ENCODE assay signal across 12 cellular contexts in the genomic region with DNA sequence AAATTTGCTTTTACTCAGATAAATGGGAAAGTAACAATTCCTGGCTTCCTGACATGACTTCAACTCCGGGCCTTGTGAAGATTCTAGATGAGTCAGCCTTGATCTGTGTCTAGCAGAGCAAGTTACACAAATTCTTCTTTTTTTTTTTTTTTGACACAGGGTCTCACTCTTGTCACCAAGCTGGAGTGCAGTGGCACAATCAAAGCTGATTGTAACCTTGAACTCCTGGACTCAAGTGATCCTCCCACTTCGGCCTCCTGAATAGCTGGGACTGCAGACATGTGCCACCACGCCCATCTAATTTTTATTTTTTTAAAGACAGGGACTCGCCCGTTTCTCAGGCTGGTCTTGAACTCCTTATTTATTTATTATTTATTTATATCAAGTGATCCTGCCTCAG. TPM values are rescaled to one million over a fixed set of nuclear protein-coding genes. Genes with fewer than 3 reads are reported as not detected.
DNase-seq lines count a peak whose midpoint lies in the region; ATAC-seq, FAIRE-seq and TF ChIP-seq lines count a peak whose summit lies in the region.
"Had no signal": no experiment of that assay in that cellular context is flagged by ENCODE, and none has a peak within 500 bp of the region (broad histone marks: within the 10 kb centered on the region; RNA-seq: fewer than 3 reads in every experiment).

No MANE protein-coding gene starts in this region.

- no peaks in the 10 kb centered on the region for H3K9me1 ChIP-seq in keratinocyte (ENCODE audit: control insufficient read depth, extremely low read depth, insufficient read depth, low read length)

- H3K27me3 ChIP-seq in brain microvascular endothelial cell (replicated peaks), result no peaks in the 10 kb centered on the region
- H3K27me3 ChIP-seq in keratinocyte (ENCODE audit: control insufficient read depth, extremely low read depth, insufficient read depth, low read length), result no peaks in the 10 kb centered on the region

- peak overlapping the region; percentile 30 for H2AFZ ChIP-seq in keratinocyte (ENCODE audit: control insufficient read depth, low read length)

- no peak for TF ChIP-seq POLR2A in A549 (IDR thresholded peaks at IDR 0.05; ENCODE audit: low read length)

- dilution Hi-C loops in keratinocyte (cut with MboI; ENCODE audit: extremely low pct_ligation_motif_present, low sequenced_read_pairs), result no loop called here

- H4K20me1 ChIP-seq in keratinocyte (ENCODE audit: control insufficient read depth, extremely low read depth, insufficient read depth, low read length), result no peaks in the 10 kb centered on the region

- FAIRE-seq in A549 (lab: Jason Lieb, UNC) (no peak), keratinocyte (lab: Jason Lieb, UNC) (peak; percentile 59)

- peak overlapping the region; percentile 55 for H3K4me2 ChIP-seq in A549
- no peak overlapping the region for H3K4me2 ChIP-seq in keratinocyte (ENCODE audit: control insufficient read depth, extremely low read depth, insufficient read depth, low read depth, low read length)

- no peak for DNase-seq in A549 (ENCODE audit: low read depth in 1 of 2, low spot score in 1 of 2)
- DNase-seq in LoVo (ENCODE audit: low spot score), result peak; percentile 11
- peak; percentile 43 for DNase-seq in brain microvascular endothelial cell
- no peak for DNase-seq in keratinocyte (ENCODE audit: low read depth, low spot score)
- DNase-seq in mesenteric fat pad (ENCODE audit: low spot score), result no peak
- no peak for DNase-seq in DMS 273 treated with DMSO at 0.1 percent for 48 hours (lab: John Stamatoyannopoulos, UW)
- no peak for DNase-seq in nucleus accumbens (lab: John Stamatoyannopoulos, UW)
- DNase-seq: activated CD8-positive, alpha-beta memory T cell treated with anti-CD3 and anti-CD28 coated beads for 24 hours; activated naive CD4-positive, alpha-beta T cell; NCI-H1048; NCI-H2171 treated with DMSO at 0.1 percent for 48 hours had no signal

- no peak overlapping the region for H3K9ac ChIP-seq in keratinocyte (ENCODE audit: control insufficient read depth, extremely low read depth, insufficient read depth, low read length)

- ATAC-seq in A549 (no peak; a peak in 1 of 6 replicates), GM18517 (IDR thresholded peaks at IDR 0.05; ENCODE audit: unreplicated experiment) (no peak)

- H3K27ac ChIP-seq in A549, result peak overlapping the region; percentile 56 to 57; a peak in 4 of 6 replicates
- peak overlapping the region; percentile 51 for H3K27ac ChIP-seq in brain microvascular endothelial cell
- H3K27ac ChIP-seq in keratinocyte (ENCODE audit: control insufficient read depth, insufficient read depth, low read length), result no peak overlapping the region

- H3K4me1 ChIP-seq in A549, result peaks cover 10% of the 10 kb centered on the region; the same call in 2 of the 3 replicates
- peaks cover 7% of the 10 kb centered on the region for H3K4me1 ChIP-seq in keratinocyte (ENCODE audit: control insufficient read depth, extremely low read depth, insufficient read depth, low read length)

- WGBS in A549 (ENCODE audit: missing lambda C conversion rate), result 33% methylated on average over 5 of the region's 5 CpGs

- no peak overlapping the region for H3K4me3 ChIP-seq in A549
- H3K4me3 ChIP-seq in brain microvascular endothelial cell (ENCODE audit: low read depth, low read length), result no peak overlapping the region
- H3K4me3 ChIP-seq in keratinocyte (ENCODE audit: control insufficient read depth in 2 of 3, extremely low read depth in 1 of 3, insufficient read depth in 2 of 3, low read depth in 1 of 3, low read length in 3 of 3), result no peak overlapping the region

- in situ Hi-C loops in brain microvascular endothelial cell (cut with HindIII; ENCODE audit: low pct_ligation_motif_present, low sequenced_read_pairs), result no loop called here

- H3K36me3 ChIP-seq in brain microvascular endothelial cell (replicated peaks) (no peaks in the 10 kb centered on the region), keratinocyte (ENCODE audit: control insufficient read depth in 2 of 2, extremely low read depth in 1 of 2, insufficient read depth in 2 of 2, low read length in 2 of 2) (no peaks in the 10 kb centered on the region)

- H3K79me2 ChIP-seq in keratinocyte (ENCODE audit: control insufficient read depth, insufficient read depth, low read length), result no peaks in the 10 kb centered on the region

- no peak for TF ChIP-seq RAD21 in A549 (conservative IDR thresholded peaks at IDR 0.05 in 1 of 2, IDR thresholded peaks at IDR 0.05 in 1 of 2)

- TF ChIP-seq CTCF in A549 (IDR thresholded peaks at IDR 0.05), result no peak
- no peak for TF ChIP-seq CTCF in brain microvascular endothelial cell (IDR thresholded peaks at IDR 0.05; ENCODE audit: low read depth, low read length, missing control alignments)
- TF ChIP-seq CTCF in keratinocyte (optimal IDR thresholded peaks at IDR 0.05 in 1 of 3, IDR thresholded peaks at IDR 0.05 in 1 of 3, conservative IDR thresholded peaks at IDR 0.05 in 1 of 3; ENCODE audit: extremely low read depth in 1 of 3, insufficient read depth in 2 of 3, low read length in 3 of 3), result no peak

- no peaks in the 10 kb centered on the region for H3K9me3 ChIP-seq in A549
- H3K9me3 ChIP-seq in keratinocyte (ENCODE audit: control insufficient read depth, low read depth, low read length), result no peaks in the 10 kb centered on the region

- TF ChIP-seq EP300 in A549 (IDR thresholded peaks at IDR 0.05), result no peak

- CTCF ChIA-PET in A549 (lab: Yijun Ruan, JAX), result no interaction called here

- POLR2A ChIA-PET in A549 (lab: Yijun Ruan, JAX), result no interaction called here

TF ChIP-seq in A549, 52 proteins besides CTCF, POLR2A, EP300 and RAD21:
- TF ChIP-seq TFCP2L1 (CRISPR knock-in tag; IDR thresholded peaks at IDR 0.05), result no peak
- TF ChIP-seq SREBF2 (IDR thresholded peaks at IDR 0.05), result no peak
- no peak for TF ChIP-seq MYC (IDR thresholded peaks at IDR 0.05; ENCODE audit: borderline replicate concordance, low read length)
- TF ChIP-seq JUN (IDR thresholded peaks at IDR 0.05), result no peak
- no peak for TF ChIP-seq CBX8 (IDR thresholded peaks at IDR 0.05)
- TF ChIP-seq NPAS2 (CRISPR knock-in tag; IDR thresholded peaks at IDR 0.05; ENCODE audit: borderline replicate concordance), result no peak
- no peak for TF ChIP-seq BHLHE40 (IDR thresholded peaks at IDR 0.05; ENCODE audit: low read depth, low read length)
- TF ChIP-seq CBX2 (IDR thresholded peaks at IDR 0.05; ENCODE audit: borderline replicate concordance, low read depth), result no peak
- no peak for TF ChIP-seq EHMT2 (IDR thresholded peaks at IDR 0.05; ENCODE audit: low read depth)

RNA-seq across cellular contexts. Expression of gene ARHGAP18, which starts 7.3 kb away (rescaled TPM):
- polyA plus RNA-seq in A549 (2011; rRNA removed) (13.3 and 16.7 TPM in 2 replicates), A549 (2017; fragmentation: RNase III; extraction: RNeasy Plus Mini Kit Qiagen cat#74134 plus additional on column Dnase treatment) (8.1 to 13.4 TPM (median 11.2 TPM) in 3 replicates), keratinocyte (7.1 to 22.0 TPM (median 17.7 TPM) in 3 replicates)
- polyA plus RNA-seq in A549 (2012; cell fraction: cytosol; rRNA removed), result 1.4 TPM in 2 replicates
- 0.55 and 0.75 TPM in 2 replicates for polyA plus RNA-seq in A549 (2012; cell fraction: nucleus; rRNA removed)
- polyA minus RNA-seq in A549 (2011; rRNA and poly(A)+ RNA removed), result 13.5 and 13.7 TPM in 2 replicates
- 2.6 TPM for polyA plus RNA-seq in keratinocyte (2011; ENCODE audit: low read depth)
- polyA plus RNA-seq in keratinocyte (2011; cell fraction: cytosol; rRNA removed), result 8.0 and 12.3 TPM in 2 replicates
- polyA plus RNA-seq in keratinocyte (2011; cell fraction: nucleus; rRNA removed), result 6.6 and 7.7 TPM in 2 replicates
- polyA plus RNA-seq in keratinocyte (2012; ENCODE audit: low replicate concordance), result 2.5 and 24.4 TPM in 2 replicates
- polyA minus RNA-seq in keratinocyte, result 6.2 to 21.2 TPM (median 11.5 TPM) in 3 replicates
- polyA minus RNA-seq in keratinocyte (2011; cell fraction: cytosol; rRNA and poly(A)+ RNA removed), result 11.3 TPM
- polyA minus RNA-seq in keratinocyte (2011; cell fraction: nucleus; rRNA and poly(A)+ RNA removed), result 10.1 and 18.2 TPM in 2 replicates
- total RNA-seq in mesenteric fat pad, result 24.4 TPM

Comparison
In these comparisons a context has a peak if more than half of its experiments do, and no peak if none do; other contexts are left out.
1. DNase-seq: peak in LoVo (single experiment) and brain microvascular endothelial cell (single experiment); none in A549 (0 of 2), keratinocyte (single experiment), mesenteric fat pad (single experiment), DMS 273 treated with DMSO at 0.1 percent for 48 hours (single experiment) and nucleus accumbens (0 of 56).